In genomic region chr2:109197491-109198480, GRCh38 we compare ENCODE assay signal across 1 cellular context.
TF ChIP-seq lines count a peak whose summit lies in the region.

No MANE protein-coding gene starts in this region.

TF ChIP-seq in IMR-90, 13 proteins besides CTCF, POLR2A, EP300 and RAD21 (continued from another document):
- TF ChIP-seq ELK1 (IDR thresholded peaks at IDR 0.05; ENCODE audit: borderline replicate concordance, low read depth, low read length) (no peak), CHD1 (IDR thresholded peaks at IDR 0.05; ENCODE audit: low read depth, low read length) (no peak), MAZ (IDR thresholded peaks at IDR 0.05; ENCODE audit: borderline replicate concordance, low read depth, low read length) (no peak)
TF ChIP-seq in IMR-90: peak in this region for 0.
